ENCODE assay signal across 8 cellular contexts in genomic region chr4:138242076-138242829, GRCh38. TPM values are rescaled to one million over a fixed set of nuclear protein-coding genes. Genes with fewer than 3 reads are reported as not detected.
DNase-seq lines count a peak whose midpoint lies in the region; ATAC-seq, FAIRE-seq and TF ChIP-seq lines count a peak whose summit lies in the region.

Gene SLC7A11 (minus strand): TSS chr4:138242349. CDS start chr4:138242069, 280 bp downstream.

- no peaks in the 10 kb centered on the region for H3K27me3 Mint-ChIP-seq in activated naive CD4-positive, alpha-beta T cell treated with anti-CD3 and anti-CD28 coated beads for 36 hours (ENCODE audit: low read depth)

- peaks cover 3% of the 10 kb centered on the region for H3K36me3 Mint-ChIP-seq in activated naive CD4-positive, alpha-beta T cell treated with anti-CD3 and anti-CD28 coated beads for 36 hours (ENCODE audit: low read depth)

- no peak for TF ChIP-seq POLR2A in vagina (IDR thresholded peaks at IDR 0.05)

- no peaks in the 10 kb centered on the region for H3K4me1 ChIP-seq in NT2/D1 (ENCODE audit: insufficient read depth, insufficient read length)
- no peaks in the 10 kb centered on the region for H3K4me1 ChIP-seq in vagina

- H3K27me3 ChIP-seq in NT2/D1 (ENCODE audit: insufficient read depth, insufficient read length) (no peaks in the 10 kb centered on the region), vagina (no peaks in the 10 kb centered on the region)

- no peak for TF ChIP-seq CTCF in vagina (IDR thresholded peaks at IDR 0.05)

- H3K27ac Mint-ChIP-seq in activated naive CD4-positive, alpha-beta T cell treated with anti-CD3 and anti-CD28 coated beads for 36 hours, result peak within 1 kb of the TSS; percentile 92

- no peak within 1 kb of the TSS for H3K27ac ChIP-seq in vagina

- no peak for FAIRE-seq in frontal cortex (lab: Jason Lieb, UNC)

- peak within 1 kb of the TSS; percentile 85 for H3K4me3 Mint-ChIP-seq in activated naive CD4-positive, alpha-beta T cell treated with anti-CD3 and anti-CD28 coated beads for 36 hours

- H3K4me3 ChIP-seq in NT2/D1 (ENCODE audit: insufficient read length, low read depth) (peak within 1 kb of the TSS; percentile 54), vagina (peak within 1 kb of the TSS; percentile 22 to 26)

- H3K9ac ChIP-seq in NT2/D1 (ENCODE audit: insufficient read length, low read depth), result peak within 1 kb of the TSS; percentile 61

- peaks cover 11% of the 10 kb centered on the region for H3K4me1 Mint-ChIP-seq in activated naive CD4-positive, alpha-beta T cell treated with anti-CD3 and anti-CD28 coated beads for 36 hours (ENCODE audit: low read depth)

- CTCF ChIA-PET in activated naive CD4-positive, alpha-beta T cell treated with anti-CD3 and anti-CD28 coated beads for 36 hours (lab: Charles Lee), result interaction anchor here (0.7 kb wide), 1 partner anchor 58 kb away, joined by 4 read pairs; no protein-coding TSS in a partner anchor

- peak; percentile 99 for DNase-seq in EH (ENCODE audit: low read depth)
- peak in 73 of 76 experiments; percentile 25 to 96 (median 73) for DNase-seq in HUDEP-2 (lab: John Stamatoyannopoulos, UW; ENCODE audit: unreplicated experiment in 76 of 76)
- DNase-seq in NT2/D1 (ENCODE audit: low read depth, low spot score), result peak; percentile 74
- DNase-seq in activated naive CD4-positive, alpha-beta T cell treated with anti-CD3 and anti-CD28 coated beads for 36 hours, result peak; percentile 77
- DNase-seq in frontal cortex (ENCODE audit: low spot score in 2 of 2), result peak in 1 of 2 donors; percentile 14
- DNase-seq in nucleus accumbens (lab: John Stamatoyannopoulos, UW), result peak in 41 of 56 donors; percentile 1 to 73 (median 23)
- no peak for DNase-seq in vagina (ENCODE audit: extremely low spot score in 2 of 2)

- H3K9me3 Mint-ChIP-seq in activated naive CD4-positive, alpha-beta T cell treated with anti-CD3 and anti-CD28 coated beads for 36 hours, result no peaks in the 10 kb centered on the region

- ATAC-seq in GM21515 (IDR thresholded peaks at IDR 0.05; ENCODE audit: unreplicated experiment), result peak; percentile 99

- H3K9me3 ChIP-seq in NT2/D1 (ENCODE audit: insufficient read depth, low read length) (no peaks in the 10 kb centered on the region), vagina (no peaks in the 10 kb centered on the region)

- H3K36me3 ChIP-seq in NT2/D1 (ENCODE audit: insufficient read depth, insufficient read length, low read length), result no peaks in the 10 kb centered on the region
- no peaks in the 10 kb centered on the region for H3K36me3 ChIP-seq in vagina

- intact Hi-C loops in activated naive CD4-positive, alpha-beta T cell treated with anti-CD3 and anti-CD28 coated beads for 36 hours (cut with micrococcal nuclease), result loop anchor here (1.0 to 10.0 kb wide), 3 partner anchors 633 to 840 kb away; partner anchors contain the start of gene NOCT
- intact Hi-C loops in vagina (cut with DNase I), result no loop called here

RNA-seq across cellular contexts. Expression of gene SLC7A11, which starts in this region (rescaled TPM):
- 1 to 10 TPM; 3.2 to 3.4 TPM for total RNA-seq in activated naive CD4-positive, alpha-beta T cell treated with anti-CD3 and anti-CD28 coated beads for 36 hours
- 33.0 TPM for total RNA-seq in frontal cortex
- 1.5 TPM for total RNA-seq in vagina

Comparison
In these comparisons a context has a peak if more than half of its experiments do, and no peak if none do; other contexts are left out.
1. DNase-seq: peak in EH (single experiment), HUDEP-2 (73 of 76), NT2/D1 (single experiment), activated naive CD4-positive, alpha-beta T cell treated with anti-CD3 and anti-CD28 coated beads for 36 hours (single experiment) and nucleus accumbens (41 of 56); none in vagina (0 of 2).